In genomic region chr3:69288161-69288895, GRCh38 we compare ENCODE assay signal across 9 cellular contexts.
DNase-seq lines count a peak whose midpoint lies in the region; ATAC-seq and TF ChIP-seq lines count a peak whose summit lies in the region.
"Had no signal": no experiment of that assay in that cellular context is flagged by ENCODE, and none has a peak within 500 bp of the region (broad histone marks: within the 10 kb centered on the region; RNA-seq: fewer than 3 reads in every experiment).

No MANE protein-coding gene starts in this region.

- no peaks in the 10 kb centered on the region for H3K9me3 ChIP-seq in cardiac muscle cell (ENCODE audit: low read depth)
- no peaks in the 10 kb centered on the region for H3K9me3 ChIP-seq in right atrium auricular region

- ATAC-seq in GM19324 (IDR thresholded peaks at IDR 0.05; ENCODE audit: low FRiP score, unreplicated experiment) (no peak), left lobe of liver (no peak)

- H3K27me3 ChIP-seq in cardiac muscle cell (no peaks in the 10 kb centered on the region), right atrium auricular region (no peaks in the 10 kb centered on the region)

- H3K4me3 ChIP-seq in cardiac muscle cell: no peak overlapping the region
- no peak overlapping the region for H3K4me3 ChIP-seq in right atrium auricular region
- H3K4me3 ChIP-seq: PC-9 had no signal

- H3K27ac ChIP-seq in cardiac muscle cell: peak overlapping the region; percentile 93
- no peak overlapping the region for H3K27ac ChIP-seq in right atrium auricular region
- H3K27ac ChIP-seq: PC-9 had no signal

- intact Hi-C loops in posterior vena cava (cut with DNase I) (no loop called here), cardiac septum (cut with DNase I) (no loop called here)

- H3K4me1 ChIP-seq in cardiac muscle cell (ENCODE audit: low read depth) (peaks cover 56% of the 10 kb centered on the region), right atrium auricular region (peaks cover 0 to 7% of the 10 kb centered on the region in 2 donors)

- TF ChIP-seq CTCF in cardiac muscle cell (IDR thresholded peaks at IDR 0.05; ENCODE audit: low read depth, low read length) (no peak), right atrium auricular region (IDR thresholded peaks at IDR 0.05) (no peak)

- DNase-seq in cardiac muscle cell (ENCODE audit: low read depth in 1 of 2, low spot score in 1 of 2): peak in 1 of 2 donors; percentile 74
- no peak for DNase-seq in right atrium auricular region (ENCODE audit: low spot score)
- peak; percentile 77 for DNase-seq in NCI-H748 (lab: John Stamatoyannopoulos, UW; ENCODE audit: unreplicated experiment)
- peak; percentile 85 for DNase-seq in iPS DF 4.7 (ENCODE audit: extremely low read depth, low spot score)
- no peak for DNase-seq in posterior vena cava (ENCODE audit: low spot score)
- no peak for DNase-seq in cardiac septum (ENCODE audit: low spot score)
- no peak for DNase-seq in left lobe of liver (ENCODE audit: low spot score)

- H3K36me3 ChIP-seq in cardiac muscle cell (peaks cover 3% of the 10 kb centered on the region), right atrium auricular region (peaks cover 8% of the 10 kb centered on the region)

Comparison
In these comparisons a context has a peak if more than half of its experiments do, and no peak if none do; other contexts are left out.
1. DNase-seq: peak in NCI-H748 (single experiment) and iPS DF 4.7 (single experiment); none in right atrium auricular region (single experiment), posterior vena cava (single experiment), cardiac septum (single experiment) and left lobe of liver (single experiment).